Comparison of ENCODE assay signal across 1 cellular context in genomic region chrX:112341598-112341997, GRCh38.
TF ChIP-seq lines count a peak whose summit lies in the region.

No MANE protein-coding gene starts in this region.

TF ChIP-seq in GM23338, 12 proteins besides CTCF, POLR2A, EP300 and RAD21 (continued from another document):
- TF ChIP-seq REST (IDR thresholded peaks at IDR 0.05; ENCODE audit: unreplicated experiment) (no peak), JUNB (IDR thresholded peaks at IDR 0.05; ENCODE audit: unreplicated experiment) (no peak), NANOG (IDR thresholded peaks at IDR 0.05; ENCODE audit: borderline replicate concordance) (no peak), STAT1 (IDR thresholded peaks at IDR 0.05; ENCODE audit: unreplicated experiment) (no peak), ZNF114 (CRISPR knock-in tag; IDR thresholded peaks at IDR 0.05) (no peak), ZNF331 (CRISPR knock-in tag; IDR thresholded peaks at IDR 0.05; ENCODE audit: low read depth) (no peak), ETS1 (IDR thresholded peaks at IDR 0.05) (no peak)
